ENCODE assay signal across 8 cellular contexts in genomic region chr19:53467138-53467502, GRCh38. TPM values are rescaled to one million over a fixed set of nuclear protein-coding genes. Genes with fewer than 3 reads are reported as not detected.
DNase-seq lines count a peak whose midpoint lies in the region; ATAC-seq and TF ChIP-seq lines count a peak whose summit lies in the region.

No MANE protein-coding gene starts in this region.

- no peaks in the 10 kb centered on the region for H3K4me1 ChIP-seq in colonic mucosa
- peaks cover 11% of the 10 kb centered on the region for H3K4me1 ChIP-seq in mucosa of descending colon (ENCODE audit: low read depth)

- TF ChIP-seq CTCF in colonic mucosa (IDR thresholded peaks at IDR 0.05), result no peak
- no peak for TF ChIP-seq CTCF in mucosa of descending colon (IDR thresholded peaks at IDR 0.05)

- H3K27me3 ChIP-seq in colonic mucosa, result no peaks in the 10 kb centered on the region

- H3K36me3 ChIP-seq in colonic mucosa (no peaks in the 10 kb centered on the region), mucosa of descending colon (ENCODE audit: low read depth) (no peaks in the 10 kb centered on the region)

- CTCF ChIA-PET in activated CD4-positive, alpha-beta T cell treated with anti-CD3 and anti-CD28 coated beads, Interleukin-2, amount 10 ng/mL, durations not matched to agents 7 days and 5 days (lab: Charles Lee), result no interaction called here

- peak overlapping the region; percentile 66 for H3K4me3 ChIP-seq in Jurkat, Clone E6-1 (ENCODE audit: low read length)
- H3K4me3 ChIP-seq in colonic mucosa (peak overlapping the region; percentile 61), mucosa of descending colon (peak overlapping the region; percentile 35)

- ATAC-seq in mucosa of descending colon (peak; percentile 37), GM21619 (IDR thresholded peaks at IDR 0.05; ENCODE audit: unreplicated experiment) (no peak)

- DNase-seq in activated CD4-positive, alpha-beta T cell treated with anti-CD3 and anti-CD28 coated beads, Interleukin-2, amount 10 ng/mL, durations not matched to agents 7 days and 5 days, result no peak
- DNase-seq in activated CD4-positive, alpha-beta T cell treated with anti-CD3 and anti-CD28 coated beads for 1 hour, result no peak
- DNase-seq in Jurkat, Clone E6-1 (ENCODE audit: low read depth, low spot score), result no peak
- DNase-seq in colonic mucosa, result no peak
- peak in 2 of 3 donors; percentile 53 to 55 for DNase-seq in mucosa of descending colon
- DNase-seq in RPMI8226, result no peak
- DNase-seq in NCI-H1436 treated with DMSO at 0.1 percent for 48 hours (lab: John Stamatoyannopoulos, UW), result no peak

- H3K4me3 Mint-ChIP-seq in activated CD4-positive, alpha-beta T cell treated with anti-CD3 and anti-CD28 coated beads, Interleukin-2, amount 10 ng/mL, durations not matched to agents 7 days and 5 days, result peak overlapping the region; percentile 85

- H3K9me3 Mint-ChIP-seq in activated CD4-positive, alpha-beta T cell treated with anti-CD3 and anti-CD28 coated beads, Interleukin-2, amount 10 ng/mL, durations not matched to agents 7 days and 5 days, result peaks cover 37% of the 10 kb centered on the region

- POLR2A ChIA-PET in activated CD4-positive, alpha-beta T cell treated with anti-CD3 and anti-CD28 coated beads, Interleukin-2, amount 10 ng/mL, durations not matched to agents 7 days and 5 days (lab: Charles Lee), result no interaction called here

- peaks cover 39% of the 10 kb centered on the region for H3K36me3 Mint-ChIP-seq in activated CD4-positive, alpha-beta T cell treated with anti-CD3 and anti-CD28 coated beads, Interleukin-2, amount 10 ng/mL, durations not matched to agents 7 days and 5 days (ENCODE audit: low read depth)

- intact Hi-C loops in colonic mucosa (cut with DNase I) (no loop called here), mucosa of descending colon (cut with DNase I, micrococcal nuclease) (no loop called here)

- H3K27me3 Mint-ChIP-seq in activated CD4-positive, alpha-beta T cell treated with anti-CD3 and anti-CD28 coated beads, Interleukin-2, amount 10 ng/mL, durations not matched to agents 7 days and 5 days, result no peaks in the 10 kb centered on the region

- peak overlapping the region; percentile 92 for H3K27ac Mint-ChIP-seq in activated CD4-positive, alpha-beta T cell treated with anti-CD3 and anti-CD28 coated beads, Interleukin-2, amount 10 ng/mL, durations not matched to agents 7 days and 5 days

- H3K9me3 ChIP-seq in colonic mucosa (no peaks in the 10 kb centered on the region), mucosa of descending colon (peaks cover 6% of the 10 kb centered on the region)

- H3K27ac ChIP-seq in colonic mucosa, result peak overlapping the region; percentile 57

- H3K9ac ChIP-seq in colonic mucosa (ENCODE audit: low read depth in 2 of 2, low read length in 2 of 2), result peak overlapping the region in 1 of 2 donors; percentile 34

- peaks cover 25% of the 10 kb centered on the region for H3K4me1 Mint-ChIP-seq in activated CD4-positive, alpha-beta T cell treated with anti-CD3 and anti-CD28 coated beads, Interleukin-2, amount 10 ng/mL, durations not matched to agents 7 days and 5 days

RNA-seq across cellular contexts. Expression of gene ZNF813, which starts 0.4 kb away (rescaled TPM):
- 1 to 10 TPM; 4.6 to 6.8 TPM for total RNA-seq in activated CD4-positive, alpha-beta T cell treated with anti-CD3 and anti-CD28 coated beads, Interleukin-2, amount 10 ng/mL, durations not matched to agents 7 days and 5 days
- 1.1 TPM for polyA plus RNA-seq in Jurkat, Clone E6-1 (2012; ENCODE audit: insufficient read depth, insufficient read length)
- total RNA-seq in colonic mucosa (1 to 10 TPM; 3.6 to 4.9 TPM), mucosa of descending colon (1 to 10 TPM; 3.7 to 4.5 (median 4.1) TPM)

RNA-seq across cellular contexts. Expression of gene ZNF761, which starts 35.3 kb away (rescaled TPM):
- 10 to 100 TPM; 11.2 to 11.3 TPM for total RNA-seq in activated CD4-positive, alpha-beta T cell treated with anti-CD3 and anti-CD28 coated beads, Interleukin-2, amount 10 ng/mL, durations not matched to agents 7 days and 5 days
- 8.2 TPM for polyA plus RNA-seq in Jurkat, Clone E6-1 (2012; ENCODE audit: insufficient read depth, insufficient read length)
- total RNA-seq in colonic mucosa (10 to 100 TPM in 1 of 2 donors, 1 to 10 TPM in 1; 5.6 to 10.1 TPM), mucosa of descending colon (10 to 100 TPM in 1 of 3 donors, 1 to 10 TPM in 2; 6.8 to 11.1 (median 8.8) TPM)

Comparison
In these comparisons a context has a peak if more than half of its experiments do, and no peak if none do; other contexts are left out.
1. DNase-seq: peak in mucosa of descending colon (2 of 3); none in activated CD4-positive, alpha-beta T cell treated with anti-CD3 and anti-CD28 coated beads, Interleukin-2, amount 10 ng/mL, durations not matched to agents 7 days and 5 days (single experiment), activated CD4-positive, alpha-beta T cell treated with anti-CD3 and anti-CD28 coated beads for 1 hour (single experiment), Jurkat, Clone E6-1 (single experiment), colonic mucosa (single experiment), RPMI8226 (single experiment) and NCI-H1436 treated with DMSO at 0.1 percent for 48 hours (single experiment).
2. Peak in every context shown above with its lines, with median percentiles within 50 percentile points of each other: H3K4me3 ChIP-seq.